ENCODE assay signal across 14 cellular contexts in the genomic region with DNA sequence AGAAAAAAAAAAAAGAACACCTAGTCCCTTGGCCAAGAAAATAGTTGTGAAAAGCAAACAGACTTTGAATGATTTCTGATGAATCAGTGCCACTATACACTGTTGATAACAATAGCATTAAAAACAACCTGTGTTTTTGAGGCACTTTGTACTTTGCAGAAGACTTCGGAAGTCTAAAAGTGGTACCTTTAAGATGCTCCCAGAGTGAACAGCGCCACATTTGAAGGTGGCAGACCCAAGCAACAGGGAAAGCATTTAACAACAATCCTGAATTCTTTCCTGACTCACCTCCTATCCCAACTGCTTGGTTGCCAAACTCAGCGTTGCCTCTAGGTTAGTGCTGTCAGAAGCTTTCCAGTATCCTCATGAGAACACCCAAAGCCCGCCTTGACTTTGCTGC.
"Had no signal": no experiment of that assay in that cellular context is flagged by ENCODE, and none has a peak within 500 bp of the region (broad histone marks: within the 10 kb centered on the region; RNA-seq: fewer than 3 reads in every experiment).

No MANE protein-coding gene starts in this region.

- FAIRE-seq: endometrium, small intestine had no signal

- H3K9me3 ChIP-seq: esophagus squamous epithelium, prostate gland had no signal

- H3K36me3 ChIP-seq: esophagus squamous epithelium, prostate gland had no signal

- DNase-seq: activated CD4-positive, alpha-beta T cell treated with anti-CD3 and anti-CD28 coated beads, Interleukin-2, amount 50 U/mL, for 1 hour; activated CD8-positive, alpha-beta memory T cell treated with anti-CD3 and anti-CD28 coated beads for 24 hours; activated naive CD8-positive, alpha-beta T cell treated with anti-CD3 and anti-CD28 coated beads, Interleukin-2, amount 10 ng/mL, durations not matched to agents 7 days and 5 days; aorta; dorsolateral prefrontal cortex; esophagus squamous epithelium; foreskin fibroblast; mesendoderm; small intestine; stimulated activated naive CD8-positive, alpha-beta T cell treated with anti-CD3 and anti-CD28 coated beads, Interleukin-15, Interleukin-2, amounts not matched to agents 100 U/mL and 50 U/mL, for 24 hours; T-helper 9 cell had no signal

- H3K4me3 ChIP-seq: dorsolateral prefrontal cortex, esophagus squamous epithelium, prostate gland had no signal

- H3K27me3 ChIP-seq: dorsolateral prefrontal cortex, esophagus squamous epithelium had no signal

- ATAC-seq: activated CD4-positive, CD25-positive, alpha-beta regulatory T cell treated with anti-CD3 and anti-CD28 coated beads, Interleukin-2, amount 50 U/mL, for 24 hours; stimulated activated naive CD8-positive, alpha-beta T cell treated with anti-CD3 and anti-CD28 coated beads, Interleukin-15, Interleukin-2, amounts not matched to agents 100 U/mL and 50 U/mL, for 24 hours had no signal

- H3K4me1 ChIP-seq: prostate gland had no signal

- H3K27ac ChIP-seq: esophagus squamous epithelium, prostate gland had no signal
